ENCODE assay signal across 10 cellular contexts in the genomic region with DNA sequence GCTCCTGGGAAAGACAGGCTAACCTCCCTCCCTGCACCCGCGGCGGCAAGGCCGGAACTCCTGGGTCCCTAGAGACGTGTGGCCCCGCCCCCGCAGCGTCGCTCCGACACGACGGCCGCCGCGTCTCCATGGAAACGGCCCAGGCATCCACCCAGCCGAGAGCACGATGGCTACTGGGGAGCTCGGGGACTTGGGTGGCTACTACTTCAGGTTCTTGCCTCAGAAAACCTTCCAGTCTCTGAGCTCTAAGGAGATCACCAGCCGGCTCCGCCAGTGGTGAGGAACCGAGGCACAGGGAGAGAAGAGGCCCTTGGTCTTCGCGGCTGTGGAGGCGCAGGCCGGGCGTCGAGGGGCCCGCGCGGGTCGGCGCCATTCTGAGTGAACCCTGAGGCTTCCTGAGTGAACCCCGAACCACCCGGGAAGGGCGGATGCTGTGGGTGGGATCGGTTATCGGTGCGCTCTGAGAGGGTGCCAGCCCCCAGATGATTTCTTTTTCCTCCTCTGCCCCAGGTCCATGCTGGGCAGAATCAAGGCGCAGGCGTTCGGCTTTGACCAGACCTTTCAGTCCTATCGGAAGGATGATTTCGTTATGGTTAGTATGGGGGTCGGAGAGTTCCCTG. TPM values are rescaled to one million over a fixed set of nuclear protein-coding genes. Genes with fewer than 3 reads are reported as not detected.
A peak's percentile ranks its signal among the peaks of the same experiment; 100 is the strongest.
DNase-seq lines count a peak whose midpoint lies in the region; TF ChIP-seq lines count a peak whose summit lies in the region.
"Had no signal": no experiment of that assay in that cellular context is flagged by ENCODE, and none has a peak within 500 bp of the region (broad histone marks: within the 10 kb centered on the region; RNA-seq: fewer than 3 reads in every experiment).

A gene (plus strand): TSS at position 133 of the 620 bp plus-strand sequence. CDS start 34 bp downstream, at position 167.

- H3K4me3 ChIP-seq in effector memory CD4-positive, alpha-beta T cell (ENCODE audit: insufficient read depth, low read depth, low read length, poor library complexity, severe bottlenecking), result peak within 1 kb of the TSS; percentile 37
- H3K4me3 ChIP-seq in lower leg skin (ENCODE audit: low read depth, poor library complexity, severe bottlenecking), result peak within 1 kb of the TSS; percentile 27

- peaks cover 6% of the 10 kb centered on the region for H3K4me1 ChIP-seq in effector memory CD4-positive, alpha-beta T cell (ENCODE audit: control insufficient read depth, insufficient read depth, low read length, poor library complexity, severe bottlenecking)

- H3K27me3 ChIP-seq in effector memory CD4-positive, alpha-beta T cell (replicated peaks; ENCODE audit: control insufficient read depth, insufficient read depth, low read length, poor library complexity, severe bottlenecking), result peaks cover 5% of the 10 kb centered on the region

- no peaks in the 10 kb centered on the region for H3K9me3 ChIP-seq in effector memory CD4-positive, alpha-beta T cell (ENCODE audit: control insufficient read depth, low read length)

- H3K27ac ChIP-seq in effector memory CD4-positive, alpha-beta T cell (ENCODE audit: insufficient read depth, low read length, poor library complexity, severe bottlenecking), result no peak within 1 kb of the TSS
- H3K27ac ChIP-seq: 22Rv1, epithelial cell of prostate had no signal

- DNase-seq in DMS 273 (lab: John Stamatoyannopoulos, UW; ENCODE audit: unreplicated experiment) (peak; percentile 49), DMS 273 treated with DMSO at 0.1 percent for 48 hours (lab: John Stamatoyannopoulos, UW) (no peak), NCI-H146 treated with DMSO at 0.1 percent for 48 hours (lab: John Stamatoyannopoulos, UW; ENCODE audit: unreplicated experiment) (peak; percentile 2), lower leg skin (ENCODE audit: low spot score in 2 of 2) (peak; percentile 84 to 97), GM19238 (ENCODE audit: insufficient read length, low spot score) (no peak)
- DNase-seq in activated CD4-positive, alpha-beta T cell treated with anti-CD3 and anti-CD28 coated beads, Interleukin-2, amount 50 U/mL, for 24 hours (ENCODE audit: low read depth in 1 of 2, low spot score in 1 of 2), result peak; percentile 2 to 29
- peak in 1 of 3 donors; percentile 6 for DNase-seq in effector memory CD4-positive, alpha-beta T cell
- peak; percentile 16 for DNase-seq in stimulated activated CD4-positive, alpha-beta T cell treated with anti-CD3 and anti-CD28 coated beads, Interleukin-2, amount 100 ng/mL, for 4 hours (ENCODE audit: low read depth)

- no peaks in the 10 kb centered on the region for H3K36me3 ChIP-seq in effector memory CD4-positive, alpha-beta T cell (ENCODE audit: control insufficient read depth, insufficient read depth, low read length)

- TF ChIP-seq POLR2A in lower leg skin (IDR thresholded peaks at IDR 0.05), result no peak

- WGBS in lower leg skin, 2 donors, result 2% methylated on average over 38 to 40 of the region's 45 CpGs

- intact Hi-C loops in lower leg skin (cut with DNase I; ENCODE audit: low total_unique reads), result no loop called here

- TF ChIP-seq CTCF in lower leg skin (IDR thresholded peaks at IDR 0.05), result no peak

RNA-seq across cellular contexts. Expression of the gene that starts here (rescaled TPM):
- total RNA-seq in lower leg skin, result 1 to 10 TPM; 1.2 to 1.9 (median 1.6) TPM

Comparison
In these comparisons a context has a peak if more than half of its experiments do, and no peak if none do; other contexts are left out.
1. DNase-seq: peak in DMS 273 (single experiment), NCI-H146 treated with DMSO at 0.1 percent for 48 hours (single experiment), activated CD4-positive, alpha-beta T cell treated with anti-CD3 and anti-CD28 coated beads, Interleukin-2, amount 50 U/mL, for 24 hours (2 of 2), lower leg skin (2 of 2) and stimulated activated CD4-positive, alpha-beta T cell treated with anti-CD3 and anti-CD28 coated beads, Interleukin-2, amount 100 ng/mL, for 4 hours (single experiment); none in DMS 273 treated with DMSO at 0.1 percent for 48 hours (single experiment) and GM19238 (single experiment).